8 cellular contexts compared by ENCODE assay signal in genomic region chr4:48905363-48906015, GRCh38. TPM values are rescaled to one million over a fixed set of nuclear protein-coding genes. Genes with fewer than 3 reads are reported as not detected.
DNase-seq lines count a peak whose midpoint lies in the region; ATAC-seq and TF ChIP-seq lines count a peak whose summit lies in the region.

No MANE protein-coding gene starts in this region.

- no peaks in the 10 kb centered on the region for H3K27me3 Mint-ChIP-seq in CD4-positive, alpha-beta T cell

- CTCF ChIA-PET in CD4-positive, alpha-beta T cell (lab: Charles Lee), result no interaction called here

- POLR2A ChIA-PET in CD4-positive, alpha-beta T cell (lab: Charles Lee), result interaction anchor here (1.0 to 2.3 kb wide), 5 partner anchors 39 to 564 kb away, joined by 3 to 35 read pairs (median 4); partner anchors contain the start of genes FRYL, OCIAD1 and SLAIN2

- H3K4me3 ChIP-seq in KMS-11 (IDR thresholded peaks at IDR 0.05; ENCODE audit: insufficient read depth, low read depth, low read length) (peak overlapping the region; percentile 0), cardiac fibroblast (replicated peaks in 1 of 2; ENCODE audit: low read depth in 2 of 2, low read length in 2 of 2) (peak overlapping the region; percentile 55 to 58), muscle layer of colon (ENCODE audit: low read depth in 1 of 2, low read length in 2 of 2) (peak overlapping the region; percentile 62 to 63)

- H3K4me2 ChIP-seq in KMS-11, result peak overlapping the region; percentile 96

- peak overlapping the region; percentile 82 for H3K27ac ChIP-seq in CD4-positive, alpha-beta T cell (ENCODE audit: low read depth, low read length)
- H3K27ac ChIP-seq in KMS-11 (no peak overlapping the region), muscle layer of colon (ENCODE audit: low read depth, low read length) (no peak overlapping the region)

- no peak overlapping the region for H3K9ac ChIP-seq in KMS-11
- no peak overlapping the region for H3K9ac ChIP-seq in muscle layer of colon (ENCODE audit: low read length)

- no peak for TF ChIP-seq CTCF in CD4-positive, alpha-beta T cell (IDR thresholded peaks at IDR 0.05)
- TF ChIP-seq CTCF in KMS-11 (conservative IDR thresholded peaks at IDR 0.05; ENCODE audit: low read depth, low read length), result no peak
- peak; percentile 30 for TF ChIP-seq CTCF in cardiac fibroblast (IDR thresholded peaks at IDR 0.05; ENCODE audit: low read depth, low read length)

- peak overlapping the region; percentile 91 for H3K4me3 Mint-ChIP-seq in CD4-positive, alpha-beta T cell

- H4K20me1 ChIP-seq in KMS-11 (ENCODE audit: insufficient read depth), result no peaks in the 10 kb centered on the region

- no peak for ATAC-seq in CD4-positive, alpha-beta T cell (ENCODE audit: poor library complexity)
- no peak for ATAC-seq in HG03457 (IDR thresholded peaks at IDR 0.05; ENCODE audit: unreplicated experiment)
- no peak for ATAC-seq in HG03565 (IDR thresholded peaks at IDR 0.05; ENCODE audit: unreplicated experiment)

- no peaks in the 10 kb centered on the region for H3K9me3 ChIP-seq in CD4-positive, alpha-beta T cell (ENCODE audit: control insufficient read depth, low read length)
- no peaks in the 10 kb centered on the region for H3K9me3 ChIP-seq in muscle layer of colon (ENCODE audit: low read length)

- no peaks in the 10 kb centered on the region for H3K27me3 ChIP-seq in CD4-positive, alpha-beta T cell (ENCODE audit: control insufficient read depth, insufficient read depth, low read length)
- H3K27me3 ChIP-seq in KMS-11 (ENCODE audit: insufficient read depth, low read depth) (no peaks in the 10 kb centered on the region), muscle layer of colon (ENCODE audit: control insufficient read depth in 1 of 2, insufficient read depth in 2 of 2, low read length in 2 of 2) (peaks cover 0 to 8% of the 10 kb centered on the region in 2 donors)

- peaks cover 54% of the 10 kb centered on the region for H3K36me3 Mint-ChIP-seq in CD4-positive, alpha-beta T cell (ENCODE audit: low read depth)

- H3K4me1 ChIP-seq in KMS-11 (ENCODE audit: low read depth, poor library complexity, severe bottlenecking), result peaks cover 36% of the 10 kb centered on the region
- H3K4me1 ChIP-seq in muscle layer of colon (ENCODE audit: insufficient read depth, low read length), result no peaks in the 10 kb centered on the region

- peaks cover 56% of the 10 kb centered on the region for H3K4me1 Mint-ChIP-seq in CD4-positive, alpha-beta T cell (ENCODE audit: low read depth)

- H2AFZ ChIP-seq in KMS-11 (ENCODE audit: low read depth), result no peak overlapping the region

- intact Hi-C loops in CD4-positive, alpha-beta T cell (cut with DNase I, micrococcal nuclease), result loop anchor here (1.0 to 10.0 kb wide), 11 partner anchors 42 to 771 kb away; partner anchors contain the start of genes FRYL (in 1 of the 2), OCIAD1 (in 1 of the 2), SLAIN2 (in 1 of the 2) and TXK (in 1 of the 2)

- no peaks in the 10 kb centered on the region for H3K79me2 ChIP-seq in KMS-11 (ENCODE audit: insufficient read depth, low read depth)

- no peaks in the 10 kb centered on the region for H3K9me3 Mint-ChIP-seq in CD4-positive, alpha-beta T cell

- DNase-seq in CD4-positive, alpha-beta T cell, result no peak
- DNase-seq in cardiac fibroblast (ENCODE audit: low read depth in 2 of 2) (peak; percentile 61 to 74), inferior parietal cortex (ENCODE audit: extremely low spot score) (no peak), ecto neural progenitor cell (ENCODE audit: low spot score) (no peak)

- H3K27ac Mint-ChIP-seq in CD4-positive, alpha-beta T cell, result peak overlapping the region; percentile 89

- H3K36me3 ChIP-seq in KMS-11 (ENCODE audit: insufficient read depth), result no peaks in the 10 kb centered on the region
- no peaks in the 10 kb centered on the region for H3K36me3 ChIP-seq in muscle layer of colon (ENCODE audit: insufficient read depth, low read length)

RNA-seq across cellular contexts. Expression of gene OCIAD2, which starts 1.1 kb away (rescaled TPM):
- 10 to 100 TPM; 77.0 to 91.1 TPM for total RNA-seq in CD4-positive, alpha-beta T cell

Comparison
In these comparisons a context has a peak if more than half of its experiments do, and no peak if none do; other contexts are left out.
1. DNase-seq: peak in cardiac fibroblast (2 of 2); none in CD4-positive, alpha-beta T cell (0 of 10), inferior parietal cortex (single experiment) and ecto neural progenitor cell (single experiment).
2. H3K4me3 ChIP-seq: peak in every context shown above with its lines; median percentile 62 in muscle layer of colon; 56 in cardiac fibroblast; 0 in KMS-11.